ENCODE assay signal across 8 cellular contexts in genomic region chr14:71266994-71267636, GRCh38. TPM values are rescaled to one million over a fixed set of nuclear protein-coding genes. Genes with fewer than 3 reads are reported as not detected.
DNase-seq lines count a peak whose midpoint lies in the region; ATAC-seq and TF ChIP-seq lines count a peak whose summit lies in the region.

No MANE protein-coding gene starts in this region.

- H3K36me3 Mint-ChIP-seq in CD4-positive, alpha-beta memory T cell, result peaks cover 2 to 10% of the 10 kb centered on the region in 2 donors

- peaks cover 3 to 20% (median 10%) of the 10 kb centered on the region in 8 donors for H3K9me3 Mint-ChIP-seq in CD4-positive, alpha-beta memory T cell

- H3K4me1 ChIP-seq in CD4-positive, alpha-beta memory T cell (ENCODE audit: insufficient read depth, low read length), result peaks cover 8% of the 10 kb centered on the region

- intact Hi-C loops in CD4-positive, alpha-beta memory T cell (cut with micrococcal nuclease), result loop anchor here (2.0 kb wide), 1 partner anchor 54 kb away; the partner anchor contains the start of gene SIPA1L1

- no peaks in the 10 kb centered on the region for H3K36me3 ChIP-seq in CD4-positive, alpha-beta memory T cell (ENCODE audit: insufficient read depth, low read length)

- no peaks in the 10 kb centered on the region for H3K27me3 ChIP-seq in CD4-positive, alpha-beta memory T cell (ENCODE audit: insufficient read depth, low read length)

- no peak overlapping the region for H3K27ac ChIP-seq in CD4-positive, alpha-beta memory T cell (ENCODE audit: low read depth, low read length)

- H3K4me1 Mint-ChIP-seq in CD4-positive, alpha-beta memory T cell, result peaks cover 9 to 18% (median 12%) of the 10 kb centered on the region in 4 donors

- POLR2A ChIA-PET in CD4-positive, alpha-beta memory T cell (lab: Charles Lee; ENCODE audit: partially characterized antibody), result interaction anchor here (1.4 kb wide), 1 partner anchor 54 kb away, joined by 7 read pairs; the partner anchor contains the start of gene SIPA1L1

- no peaks in the 10 kb centered on the region for H3K27me3 Mint-ChIP-seq in CD4-positive, alpha-beta memory T cell

- no peak for DNase-seq in CD4-positive, alpha-beta memory T cell
- peak; percentile 24 for DNase-seq in GM20000 (ENCODE audit: low spot score)
- DNase-seq in NCI-H69 (lab: John Stamatoyannopoulos, UW), result peak; percentile 4
- peak; percentile 21 for DNase-seq in fibroblast of gingiva (ENCODE audit: low read depth)
- no peak for DNase-seq in COLO668 (lab: John Stamatoyannopoulos, UW; ENCODE audit: unreplicated experiment)
- DNase-seq in NCI-H2171 treated with DMSO at 0.1 percent for 48 hours (lab: John Stamatoyannopoulos, UW), result no peak

- ATAC-seq in GM19328 (IDR thresholded peaks at IDR 0.05; ENCODE audit: unreplicated experiment) (no peak), HG03469 (IDR thresholded peaks at IDR 0.05; ENCODE audit: unreplicated experiment) (no peak)

- no peaks in the 10 kb centered on the region for H3K9me3 ChIP-seq in CD4-positive, alpha-beta memory T cell (ENCODE audit: control insufficient read depth in 1 of 2, low read length in 2 of 2)

- peak overlapping the region; percentile 79 to 89 (median 86) for H3K4me3 Mint-ChIP-seq in CD4-positive, alpha-beta memory T cell

- TF ChIP-seq CTCF in GM20000 (IDR thresholded peaks at IDR 0.05; ENCODE audit: extremely low read depth, missing control alignments), result no peak

- CTCF ChIA-PET in CD4-positive, alpha-beta memory T cell (lab: Charles Lee; ENCODE audit: partially characterized antibody), result no interaction called here

- H3K27ac Mint-ChIP-seq in CD4-positive, alpha-beta memory T cell, result peak overlapping the region in 5 of 7 donors; percentile 41 to 91 (median 83)

- peak overlapping the region; percentile 5 to 34 for H3K4me3 ChIP-seq in CD4-positive, alpha-beta memory T cell (ENCODE audit: low read length in 2 of 2)

RNA-seq across cellular contexts. Expression of gene SIPA1L1, which starts 53.2 kb away (rescaled TPM):
- 10 to 100 TPM; 39.9 to 41.0 TPM for total RNA-seq in CD4-positive, alpha-beta memory T cell
- 10 to 100 TPM in 1 of 2 donors, 1 to 10 TPM in 1; 4.9 to 23.6 TPM for polyA plus RNA-seq in CD4-positive, alpha-beta memory T cell

Comparison
In these comparisons a context has a peak if more than half of its experiments do, and no peak if none do; other contexts are left out.
1. DNase-seq: peak in GM20000 (single experiment), NCI-H69 (single experiment) and fibroblast of gingiva (single experiment); none in CD4-positive, alpha-beta memory T cell (0 of 5), COLO668 (single experiment) and NCI-H2171 treated with DMSO at 0.1 percent for 48 hours (single experiment).